ENCODE assay signal across 17 cellular contexts in genomic region chr16:58652741-58653140, GRCh38. TPM values are rescaled to one million over a fixed set of nuclear protein-coding genes. Genes with fewer than 3 reads are reported as not detected.
DNase-seq lines count a peak whose midpoint lies in the region; ATAC-seq and TF ChIP-seq lines count a peak whose summit lies in the region.
"Had no signal": no experiment of that assay in that cellular context is flagged by ENCODE, and none has a peak within 500 bp of the region (broad histone marks: within the 10 kb centered on the region; RNA-seq: fewer than 3 reads in every experiment).

No MANE protein-coding gene starts in this region.

- H3K4me1 ChIP-seq in neural progenitor cell: peaks cover 8% of the 10 kb centered on the region
- H3K4me1 ChIP-seq in CD8-positive, alpha-beta T cell (ENCODE audit: insufficient read depth, low read length): no peaks in the 10 kb centered on the region
- H3K4me1 ChIP-seq: upper lobe of left lung had no signal

- DNase-seq in DMS 273 (lab: John Stamatoyannopoulos, UW; ENCODE audit: unreplicated experiment): peak; percentile 40
- no peak for DNase-seq in DMS 273 treated with DMSO at 0.1 percent for 48 hours (lab: John Stamatoyannopoulos, UW)
- peak; percentile 61 for DNase-seq in SK-N-DZ (ENCODE audit: low spot score)
- peak; percentile 30 to 60 for DNase-seq in foreskin fibroblast
- DNase-seq in neural progenitor cell (ENCODE audit: low spot score): peak; percentile 56
- DNase-seq in CD8-positive, alpha-beta T cell: no peak
- DNase-seq in globus pallidus (ENCODE audit: low spot score): no peak
- DNase-seq in activated naive CD4-positive, alpha-beta T cell treated with anti-CD3 and anti-CD28 coated beads, Interleukin-2, amount 50 U/mL, for 16 hours: no peak
- DNase-seq: activated CD4-positive, alpha-beta T cell treated with anti-CD3 and anti-CD28 coated beads, Interleukin-2, amount 50 U/mL, for 4 hours; activated naive CD4-positive, alpha-beta T cell; NCI-H2171; T-helper 2 cell; upper lobe of left lung had no signal

- peaks cover 2% of the 10 kb centered on the region for H3K27me3 Mint-ChIP-seq in neural progenitor cell (ENCODE audit: insufficient read depth, low read depth)
- H3K27me3 Mint-ChIP-seq in CD8-positive, alpha-beta T cell (ENCODE audit: low read depth): no peaks in the 10 kb centered on the region

- H2AFZ ChIP-seq in neural progenitor cell (replicated peaks): peak overlapping the region; percentile 39

- intact Hi-C loops in CD8-positive, alpha-beta T cell (cut with DNase I, micrococcal nuclease): no loop called here

- H3K9ac ChIP-seq in neural progenitor cell: no peak overlapping the region

- no peak for ATAC-seq in CD8-positive, alpha-beta T cell
- ATAC-seq: Panc1 had no signal

- peaks cover 5% of the 10 kb centered on the region for H3K4me1 Mint-ChIP-seq in neural progenitor cell
- no peaks in the 10 kb centered on the region for H3K4me1 Mint-ChIP-seq in CD8-positive, alpha-beta T cell (ENCODE audit: low read depth)

- H3K79me2 ChIP-seq in neural progenitor cell (ENCODE audit: low read depth): no peaks in the 10 kb centered on the region

- H4K20me1 ChIP-seq in neural progenitor cell (ENCODE audit: low read depth): no peaks in the 10 kb centered on the region

- TF ChIP-seq CTCF in foreskin fibroblast (IDR thresholded peaks at IDR 0.05; ENCODE audit: low read depth, low read length): no peak
- no peak for TF ChIP-seq CTCF in neural progenitor cell (IDR thresholded peaks at IDR 0.05)
- no peak for TF ChIP-seq CTCF in CD8-positive, alpha-beta T cell (IDR thresholded peaks at IDR 0.05)

- peaks cover 5% of the 10 kb centered on the region for H3F3A ChIP-seq in neural progenitor cell (ENCODE audit: low read depth)

- H3K9me3 Mint-ChIP-seq in neural progenitor cell: no peaks in the 10 kb centered on the region
- H3K9me3 Mint-ChIP-seq in CD8-positive, alpha-beta T cell: no peaks in the 10 kb centered on the region
- H3K9me3 Mint-ChIP-seq: memory B cell had no signal

- no peak overlapping the region for H3K4me3 ChIP-seq in foreskin fibroblast (ENCODE audit: low read depth in 1 of 2, low read length in 2 of 2)
- H3K4me3 ChIP-seq in neural progenitor cell: no peak overlapping the region
- no peak overlapping the region for H3K4me3 ChIP-seq in CD8-positive, alpha-beta T cell (ENCODE audit: low read depth, low read length)
- H3K4me3 ChIP-seq: upper lobe of left lung had no signal

- no peak overlapping the region for H3K4me3 Mint-ChIP-seq in neural progenitor cell
- no peak overlapping the region for H3K4me3 Mint-ChIP-seq in CD8-positive, alpha-beta T cell
- H3K4me3 Mint-ChIP-seq: memory B cell had no signal

- no peak overlapping the region for H3K27ac Mint-ChIP-seq in neural progenitor cell
- H3K27ac Mint-ChIP-seq in CD8-positive, alpha-beta T cell: no peak overlapping the region
- H3K27ac Mint-ChIP-seq: memory B cell had no signal

- no peak overlapping the region for H3K4me2 ChIP-seq in neural progenitor cell

- no peaks in the 10 kb centered on the region for H3K27me3 ChIP-seq in neural progenitor cell
- no peaks in the 10 kb centered on the region for H3K27me3 ChIP-seq in CD8-positive, alpha-beta T cell (ENCODE audit: insufficient read depth, low read length)
- H3K27me3 ChIP-seq: upper lobe of left lung had no signal

- H3K36me3 ChIP-seq in neural progenitor cell: no peaks in the 10 kb centered on the region
- H3K36me3 ChIP-seq in CD8-positive, alpha-beta T cell (ENCODE audit: insufficient read depth, low read length): no peaks in the 10 kb centered on the region
- H3K36me3 ChIP-seq: upper lobe of left lung had no signal

- H3K27ac ChIP-seq in neural progenitor cell: no peak overlapping the region
- H3K27ac ChIP-seq in CD8-positive, alpha-beta T cell (ENCODE audit: low read depth, low read length): no peak overlapping the region
- H3K27ac ChIP-seq: 22Rv1, HL-60, upper lobe of left lung had no signal

- POLR2A ChIA-PET in CD8-positive, alpha-beta T cell (lab: Charles Lee): no interaction called here

- no peaks in the 10 kb centered on the region for H3K36me3 Mint-ChIP-seq in neural progenitor cell
- no peaks in the 10 kb centered on the region for H3K36me3 Mint-ChIP-seq in CD8-positive, alpha-beta T cell
- H3K36me3 Mint-ChIP-seq: memory B cell had no signal

- CTCF ChIA-PET in CD8-positive, alpha-beta T cell (lab: Charles Lee): interaction anchor here (0.7 to 1.4 kb wide), 2 partner anchors 9 to 316 kb away, joined by 3 to 5 read pairs; no protein-coding TSS in a partner anchor

- no peaks in the 10 kb centered on the region for H3K9me3 ChIP-seq in neural progenitor cell (ENCODE audit: low read depth)
- H3K9me3 ChIP-seq in CD8-positive, alpha-beta T cell (ENCODE audit: low read length): no peaks in the 10 kb centered on the region
- H3K9me3 ChIP-seq: upper lobe of left lung had no signal

RNA-seq across cellular contexts. Expression of gene CNOT1, which starts 23.1 kb away (rescaled TPM):
- polyA plus RNA-seq in SK-N-DZ (2014; cell fraction: cytosol; rRNA removed): 107 and 121 TPM in 2 replicates
- polyA plus RNA-seq in SK-N-DZ (2014; cell fraction: nucleus; rRNA removed): 61.5 and 105 TPM in 2 replicates
- 222 and 241 TPM in 2 replicates for total RNA-seq in neural progenitor cell (ENCODE audit: low replicate concordance)
- 100 to 1,000 TPM; 165 to 177 TPM for total RNA-seq in CD8-positive, alpha-beta T cell

RNA-seq across cellular contexts. Expression of gene SLC38A7, which starts 31.8 kb away (rescaled TPM):
- polyA plus RNA-seq in SK-N-DZ (2014; cell fraction: cytosol; rRNA removed): 7.0 and 10.5 TPM in 2 replicates
- polyA plus RNA-seq in SK-N-DZ (2014; cell fraction: nucleus; rRNA removed): 8.9 and 13.4 TPM in 2 replicates
- total RNA-seq in neural progenitor cell (ENCODE audit: low replicate concordance): 9.8 and 13.8 TPM in 2 replicates
- 1 to 10 TPM; 3.7 to 4.6 TPM for total RNA-seq in CD8-positive, alpha-beta T cell

Comparison
In these comparisons a context has a peak if more than half of its experiments do, and no peak if none do; other contexts are left out.
1. DNase-seq: peak in DMS 273 (single experiment), SK-N-DZ (single experiment), foreskin fibroblast (2 of 2) and neural progenitor cell (single experiment); none in DMS 273 treated with DMSO at 0.1 percent for 48 hours (single experiment), CD8-positive, alpha-beta T cell (0 of 7), globus pallidus (single experiment) and activated naive CD4-positive, alpha-beta T cell treated with anti-CD3 and anti-CD28 coated beads, Interleukin-2, amount 50 U/mL, for 16 hours (single experiment).